In the genomic region with DNA sequence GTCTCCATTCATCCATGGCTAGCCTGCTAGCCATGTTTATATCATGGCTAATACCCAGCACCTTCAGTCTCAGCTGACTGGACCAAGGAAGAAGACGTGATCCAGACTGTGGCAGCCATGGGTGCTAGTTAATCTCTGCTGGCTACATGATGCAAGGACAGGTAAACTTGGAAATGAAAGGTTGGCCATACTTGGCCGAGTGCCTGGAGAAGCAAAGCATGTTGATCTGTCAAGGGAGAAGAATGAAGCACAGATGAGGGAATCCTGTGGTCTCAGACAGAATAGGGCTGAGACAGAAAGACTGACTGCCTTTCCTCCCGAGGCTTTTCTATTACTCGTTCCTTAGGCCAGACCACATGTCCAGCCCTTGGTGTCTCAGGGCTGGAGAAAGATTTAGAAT, we compare ENCODE assay signal across 20 cellular contexts. TPM values are rescaled to one million over a fixed set of nuclear protein-coding genes. Genes with fewer than 3 reads are reported as not detected.
DNase-seq lines count a peak whose midpoint lies in the region; ATAC-seq and TF ChIP-seq lines count a peak whose summit lies in the region.
"Had no signal": no experiment of that assay in that cellular context is flagged by ENCODE, and none has a peak within 500 bp of the region (broad histone marks: within the 10 kb centered on the region; RNA-seq: fewer than 3 reads in every experiment).

No MANE protein-coding gene starts in this region.

- H3K4me1 ChIP-seq in RWPE2 (ENCODE audit: insufficient read depth, poor library complexity, severe bottlenecking) = peaks cover 19% of the 10 kb centered on the region
- peaks cover 9% of the 10 kb centered on the region for H3K4me1 ChIP-seq in foreskin keratinocyte
- H3K4me1 ChIP-seq in trophoblast cell (ENCODE audit: control insufficient read depth in 1 of 2, insufficient read depth in 2 of 2, low read length in 2 of 2) = peaks cover 13 to 17% of the 10 kb centered on the region in 2 experiments
- H3K4me1 ChIP-seq: Peyer's patch had no signal

- H3K79me1 ChIP-seq in trophoblast cell (ENCODE audit: low read length) = peaks cover 11% of the 10 kb centered on the region

- no peak overlapping the region for H3K4ac ChIP-seq in trophoblast cell (ENCODE audit: low read depth, low read length)

- no peak overlapping the region for H2AFZ ChIP-seq in trophoblast cell (ENCODE audit: insufficient read depth, low read length, poor library complexity)

- no peak overlapping the region for H3K4me2 ChIP-seq in trophoblast cell (ENCODE audit: low read length)
- H3K4me2 ChIP-seq: BLaER1 had no signal

- no peak overlapping the region for H4K91ac ChIP-seq in trophoblast cell (ENCODE audit: low read depth, low read length)

- no peak overlapping the region for H3K9ac ChIP-seq in trophoblast cell (ENCODE audit: low read length)
- H3K9ac ChIP-seq: BLaER1 had no signal

- H3K79me2 ChIP-seq in trophoblast cell (ENCODE audit: control insufficient read depth, insufficient read depth, low read length, poor library complexity) = peaks cover 2% of the 10 kb centered on the region

- ATAC-seq in RWPE2 (ENCODE audit: low read depth) = peak; percentile 37; the same call in 1 of the 3 replicates
- ATAC-seq in foreskin keratinocyte = no peak
- ATAC-seq in HG03378 (IDR thresholded peaks at IDR 0.05; ENCODE audit: unreplicated experiment) = no peak
- ATAC-seq: Right ventricle myocardium inferior had no signal

- POLR2A ChIA-PET in HEK293T (lab: Yijun Ruan, JAX) = no interaction called here

- H3K27ac ChIP-seq in RWPE2 (ENCODE audit: poor library complexity, severe bottlenecking) = no peak overlapping the region
- no peak overlapping the region for H3K27ac ChIP-seq in foreskin keratinocyte
- H3K27ac ChIP-seq in trophoblast cell (ENCODE audit: low read depth, low read length) = no peak overlapping the region
- H3K27ac ChIP-seq: BLaER1, Peyer's patch had no signal

- H3K4me3 ChIP-seq in RWPE2 (ENCODE audit: severe bottlenecking) = no peak overlapping the region
- H3K4me3 ChIP-seq in trophoblast cell (ENCODE audit: low read depth, low read length) = no peak overlapping the region
- H3K4me3 ChIP-seq: BLaER1, Peyer's patch had no signal

- CTCF ChIA-PET in HEK293T (lab: Yijun Ruan, JAX) = interaction anchor here (1.0 to 1.8 kb wide), 2 partner anchors 183 to 184 kb away, joined by 4 to 27 read pairs; no protein-coding TSS in a partner anchor

- H2BK5ac ChIP-seq in trophoblast cell (ENCODE audit: low read depth, low read length, poor library complexity) = no peak overlapping the region

- H3K18ac ChIP-seq in trophoblast cell (ENCODE audit: low read length) = no peak overlapping the region

- H3K14ac ChIP-seq in trophoblast cell (ENCODE audit: low read length) = no peak overlapping the region

- no peaks in the 10 kb centered on the region for H3K9me3 ChIP-seq in RWPE2 (ENCODE audit: severe bottlenecking)
- H3K9me3 ChIP-seq in trophoblast cell (ENCODE audit: insufficient read depth, low read depth, low read length) = no peaks in the 10 kb centered on the region
- H3K9me3 ChIP-seq: BLaER1, Peyer's patch had no signal

- H2AK5ac ChIP-seq in trophoblast cell (ENCODE audit: low read length) = no peak overlapping the region

- no peak overlapping the region for H2BK120ac ChIP-seq in trophoblast cell (ENCODE audit: insufficient read depth, low read length, poor library complexity)

- no peak overlapping the region for H4K8ac ChIP-seq in trophoblast cell (ENCODE audit: low read depth, low read length)

- no peaks in the 10 kb centered on the region for H3K36me3 ChIP-seq in RWPE2 (ENCODE audit: low read depth)
- peaks cover 0 to 4% of the 10 kb centered on the region in 2 experiments for H3K36me3 ChIP-seq in trophoblast cell (ENCODE audit: control insufficient read depth in 1 of 2, insufficient read depth in 2 of 2, low read length in 2 of 2)
- H3K36me3 ChIP-seq: BLaER1, Peyer's patch had no signal

- peak overlapping the region; percentile 70 for H2BK12ac ChIP-seq in trophoblast cell (ENCODE audit: low read length)

- peak; percentile 49 for DNase-seq in NCI-H226
- DNase-seq in RWPE2 (ENCODE audit: low spot score) = no peak
- peak; percentile 47 to 75 for DNase-seq in foreskin keratinocyte
- peak in 1 of 2 donors; percentile 8 for DNase-seq in trophoblast cell
- DNase-seq in GM10266 (ENCODE audit: extremely low spot score) = no peak
- DNase-seq in NCI-H2029 (lab: John Stamatoyannopoulos, UW) = no peak
- no peak for DNase-seq in HEK293T (ENCODE audit: extremely low spot score)
- DNase-seq: CD8-positive, alpha-beta memory T cell; DMS79 treated with DMSO at 0.1 percent for 48 hours; H9; Karpas-422; MM.1S; NCI-H1092; NCI-H146; NCI-H2081; NCI-H524; Peyer's patch had no signal

- H4K12ac ChIP-seq in trophoblast cell (ENCODE audit: low read depth, low read length) = no peak overlapping the region

- H3K27me3 ChIP-seq in RWPE2 (ENCODE audit: insufficient read depth, poor library complexity, severe bottlenecking) (no peaks in the 10 kb centered on the region), foreskin keratinocyte (no peaks in the 10 kb centered on the region), trophoblast cell (ENCODE audit: insufficient read depth, low read length) (no peaks in the 10 kb centered on the region)
- H3K27me3 ChIP-seq: BLaER1, Peyer's patch had no signal

- TF ChIP-seq CTCF in RWPE2 (IDR thresholded peaks at IDR 0.05; ENCODE audit: poor library complexity, severe bottlenecking) (no peak), foreskin keratinocyte (conservative IDR thresholded peaks at IDR 0.05) (no peak), GM10266 (IDR thresholded peaks at IDR 0.05; ENCODE audit: control insufficient read depth, insufficient read depth, low read depth, missing control alignments) (no peak)

- H3K23ac ChIP-seq in trophoblast cell (ENCODE audit: low read length) = no peak overlapping the region

- WGBS in trophoblast cell (ENCODE audit: extremely low coverage, insufficient coverage, insufficient read length) = no CpG with 5 or more reads among the region's 4 CpGs

TF ChIP-seq in HEK293T, 16 proteins besides CTCF, POLR2A, EP300 and RAD21:
- TF ChIP-seq ELF4 (IDR thresholded peaks at IDR 0.05) (no peak), FOXK2 (IDR thresholded peaks at IDR 0.05) (no peak), SP1 (IDR thresholded peaks at IDR 0.05) (no peak), ARNT (IDR thresholded peaks at IDR 0.05) (no peak), HDGF (IDR thresholded peaks at IDR 0.05; ENCODE audit: borderline replicate concordance) (no peak), CTBP1 (IDR thresholded peaks at IDR 0.05; ENCODE audit: borderline replicate concordance) (no peak), FOXA1 (IDR thresholded peaks at IDR 0.05) (no peak), LEF1 (IDR thresholded peaks at IDR 0.05; ENCODE audit: borderline replicate concordance) (no peak), TARDBP (IDR thresholded peaks at IDR 0.05) (no peak)

RNA-seq across cellular contexts. Expression of gene CPVL, which starts 41.1 kb away (rescaled TPM):
- 1.5 and 3.2 TPM in 2 replicates for total RNA-seq in foreskin keratinocyte
- polyA plus RNA-seq in foreskin keratinocyte = 0.97 and 3.2 TPM in 2 replicates
- 184 and 205 TPM in 2 replicates for polyA plus RNA-seq in trophoblast cell (2013)
- polyA plus RNA-seq: CD8-positive, alpha-beta memory T cell had no signal

Comparison
In these comparisons a context has a peak if more than half of its experiments do, and no peak if none do; other contexts are left out.
1. DNase-seq: peak in NCI-H226 (single experiment) and foreskin keratinocyte (2 of 2); none in RWPE2 (single experiment), GM10266 (single experiment), NCI-H2029 (single experiment) and HEK293T (single experiment).